15 cellular contexts compared by ENCODE assay signal in the genomic region with DNA sequence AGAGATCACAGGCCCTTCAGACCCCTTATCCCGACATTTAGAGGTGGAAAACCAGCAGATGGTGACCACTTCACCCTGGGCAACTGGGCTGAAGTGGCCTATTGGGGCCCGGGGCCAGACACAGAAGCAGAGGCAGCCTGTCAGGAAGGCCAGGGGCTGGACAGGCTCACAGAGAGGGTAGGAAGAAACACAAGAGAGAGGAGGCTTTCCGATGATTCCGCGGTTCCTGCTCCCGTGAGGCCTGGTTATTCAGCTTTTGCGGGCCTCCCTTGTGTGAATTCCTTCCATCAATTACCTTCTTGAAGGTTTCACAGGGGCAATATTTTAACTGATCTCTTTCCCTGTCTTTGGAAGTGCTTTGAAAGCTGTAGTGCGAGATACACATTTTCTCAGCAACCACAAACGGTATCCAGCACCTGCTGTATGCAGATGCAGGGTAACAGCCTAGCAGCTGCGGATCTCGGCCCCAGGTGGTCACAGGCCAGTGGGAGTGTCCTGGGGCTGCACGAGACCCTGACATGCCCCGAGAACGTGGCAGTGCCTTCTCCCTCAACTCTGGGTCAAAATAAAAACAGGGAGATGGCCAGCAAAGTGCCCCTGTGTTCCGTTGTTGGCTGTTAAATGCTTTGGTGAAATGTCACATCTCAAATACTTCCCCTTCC. TPM values are rescaled to one million over a fixed set of nuclear protein-coding genes. Genes with fewer than 3 reads are reported as not detected.
DNase-seq lines count a peak whose midpoint lies in the region; ATAC-seq and TF ChIP-seq lines count a peak whose summit lies in the region.
"Had no signal": no experiment of that assay in that cellular context is flagged by ENCODE, and none has a peak within 500 bp of the region (broad histone marks: within the 10 kb centered on the region; RNA-seq: fewer than 3 reads in every experiment).

No MANE protein-coding gene starts in this region.

- peaks cover 9% of the 10 kb centered on the region; the same call in 1 of the 2 replicates for H3K27me3 ChIP-seq in DOHH2 (ENCODE audit: control insufficient read depth, low read length)
- no peaks in the 10 kb centered on the region for H3K27me3 ChIP-seq in sigmoid colon
- no peaks in the 10 kb centered on the region for H3K27me3 ChIP-seq in breast epithelium
- no peaks in the 10 kb centered on the region for H3K27me3 ChIP-seq in Peyer's patch

- H3K4me1 ChIP-seq in DOHH2 (ENCODE audit: control insufficient read depth, low read length) (peaks cover 49% of the 10 kb centered on the region), mucosa of descending colon (ENCODE audit: low read depth) (no peaks in the 10 kb centered on the region), sigmoid colon (peaks cover 0 to 15% (median 11%) of the 10 kb centered on the region in 4 donors), breast epithelium (no peaks in the 10 kb centered on the region), Peyer's patch (no peaks in the 10 kb centered on the region)

- TF ChIP-seq CTCF in DOHH2 (IDR thresholded peaks at IDR 0.05; ENCODE audit: low read depth, low read length, poor library complexity, severe bottlenecking): no peak
- no peak for TF ChIP-seq CTCF in mucosa of descending colon (IDR thresholded peaks at IDR 0.05)
- TF ChIP-seq CTCF in sigmoid colon (IDR thresholded peaks at IDR 0.05): no peak
- no peak for TF ChIP-seq CTCF in breast epithelium (IDR thresholded peaks at IDR 0.05)
- no peak for TF ChIP-seq CTCF in Peyer's patch (IDR thresholded peaks at IDR 0.05)

- TF ChIP-seq POLR2A in sigmoid colon (IDR thresholded peaks at IDR 0.05) (no peak), breast epithelium (IDR thresholded peaks at IDR 0.05) (no peak), Peyer's patch (IDR thresholded peaks at IDR 0.05) (no peak)

- no peak for TF ChIP-seq EP300 in sigmoid colon (IDR thresholded peaks at IDR 0.05)

- H3K4me3 ChIP-seq in DOHH2 (ENCODE audit: low read length) (peak overlapping the region; percentile 53), mucosa of descending colon (no peak overlapping the region), sigmoid colon (no peak overlapping the region), breast epithelium (no peak overlapping the region), Peyer's patch (no peak overlapping the region)

- no peaks in the 10 kb centered on the region for H4K20me1 ChIP-seq in DOHH2 (ENCODE audit: control insufficient read depth, insufficient read depth, low read depth, low read length)

- peak overlapping the region; percentile 65 for H3K4me2 ChIP-seq in DOHH2 (ENCODE audit: low read length)

- H3K36me3 ChIP-seq in DOHH2 (ENCODE audit: control insufficient read depth, low read length): no peaks in the 10 kb centered on the region
- no peaks in the 10 kb centered on the region for H3K36me3 ChIP-seq in mucosa of descending colon (ENCODE audit: low read depth)
- no peaks in the 10 kb centered on the region for H3K36me3 ChIP-seq in sigmoid colon
- H3K36me3 ChIP-seq in breast epithelium: no peaks in the 10 kb centered on the region
- no peaks in the 10 kb centered on the region for H3K36me3 ChIP-seq in Peyer's patch

- 66 to 82% methylated on average over 15 of the region's 15 CpGs for WGBS in sigmoid colon, 2 donors

- H3K9me3 ChIP-seq in DOHH2 (ENCODE audit: control insufficient read depth, insufficient read depth, low read length) (no peaks in the 10 kb centered on the region), mucosa of descending colon (no peaks in the 10 kb centered on the region), sigmoid colon (no peaks in the 10 kb centered on the region), breast epithelium (no peaks in the 10 kb centered on the region), Peyer's patch (no peaks in the 10 kb centered on the region)

- ATAC-seq in HG03095 (IDR thresholded peaks at IDR 0.05; ENCODE audit: unreplicated experiment) (peak; percentile 37), mucosa of descending colon (peak; percentile 40), GM18868 (IDR thresholded peaks at IDR 0.05; ENCODE audit: unreplicated experiment) (no peak)
- ATAC-seq: stimulated activated naive CD8-positive, alpha-beta T cell treated with anti-CD3 and anti-CD28 coated beads, Interleukin-15, amount 100 ng/mL, for 72 hours had no signal

- DNase-seq in NOMO-1 treated with DMSO at 0.1 percent for 48 hours (lab: John Stamatoyannopoulos, UW; ENCODE audit: unreplicated experiment): peak; percentile 40
- DNase-seq in mucosa of descending colon: no peak
- no peak for DNase-seq in sigmoid colon
- no peak for DNase-seq in breast epithelium (ENCODE audit: low spot score in 2 of 2)
- DNase-seq in Peyer's patch: no peak
- DNase-seq: activated CD4-positive, alpha-beta T cell treated with anti-CD3 and anti-CD28 coated beads for 4 hours; effector CD8-positive, alpha-beta T cell; foreskin fibroblast; NCI-H1105; NK-92 treated with Interleukin-12 subunit alpha and Interleukin-12 subunit beta, amount 100 ng/mL, for 24 hours; stimulated activated naive CD8-positive, alpha-beta T cell treated with anti-CD3 and anti-CD28 coated beads, Interleukin-15, amount 100 ng/mL, for 72 hours; SW 1271 had no signal

- intact Hi-C loops in mucosa of descending colon (cut with DNase I, micrococcal nuclease) (no loop called here), sigmoid colon (cut with DNase I) (no loop called here), breast epithelium (cut with DNase I; ENCODE audit: low total_unique reads) (no loop called here)

- no peaks in the 10 kb centered on the region for H3K9me2 ChIP-seq in DOHH2 (replicated peaks; ENCODE audit: control insufficient read depth, low read length)

- H3F3A ChIP-seq in DOHH2 (ENCODE audit: control insufficient read depth, insufficient read depth): peaks cover 8% of the 10 kb centered on the region; the same call in 1 of the 2 replicates

- H3K79me2 ChIP-seq in DOHH2 (ENCODE audit: control insufficient read depth, low read length): no peaks in the 10 kb centered on the region

- H3K27ac ChIP-seq in DOHH2 (ENCODE audit: low read depth, low read length) (peak overlapping the region; percentile 93), sigmoid colon (peak overlapping the region in 1 of 4 donors; percentile 73), breast epithelium (no peak overlapping the region), Peyer's patch (peak overlapping the region in 1 of 4 donors; percentile 38)

RNA-seq across cellular contexts. Expression of a gene that starts 11.6 kb away (rescaled TPM):
- total RNA-seq in mucosa of descending colon: 100 to 1,000 TPM in 1 of 3 donors, 10 to 100 TPM in 2; 73.3 to 127 (median 79.8) TPM
- 10 to 100 TPM; 11.0 to 30.3 (median 15.9) TPM for total RNA-seq in sigmoid colon
- 10 to 100 TPM; 20.4 to 60.3 (median 40.7) TPM for polyA plus RNA-seq in sigmoid colon
- total RNA-seq in breast epithelium: 10 to 100 TPM; 14.9 to 23.9 (median 17.6) TPM
- total RNA-seq in Peyer's patch: 100 to 1,000 TPM in 1 of 4 donors, 10 to 100 TPM in 3; 44.6 to 152 (median 76.5) TPM
